Comparison of ENCODE assay signal across 26 cellular contexts in the genomic region with DNA sequence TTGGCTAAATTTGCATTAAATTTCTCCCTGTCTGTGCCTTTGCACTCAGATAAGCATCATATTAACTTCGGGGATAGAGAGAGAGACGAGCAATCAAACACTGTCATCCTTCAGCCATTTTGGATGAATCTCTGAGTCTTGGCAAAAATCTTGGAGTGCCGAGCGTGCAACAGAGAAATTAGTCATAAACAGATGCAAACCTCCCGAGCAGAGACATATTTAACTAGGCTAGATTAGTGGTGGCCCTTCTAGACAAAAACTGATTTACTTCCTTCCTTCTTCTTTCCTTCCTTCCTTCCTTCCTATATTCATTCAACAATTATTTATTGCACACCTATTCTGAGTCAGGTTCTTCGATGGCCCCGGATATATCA.
DNase-seq lines count a peak whose midpoint lies in the region; ATAC-seq and TF ChIP-seq lines count a peak whose summit lies in the region.
"Had no signal": no experiment of that assay in that cellular context is flagged by ENCODE, and none has a peak within 500 bp of the region (broad histone marks: within the 10 kb centered on the region; RNA-seq: fewer than 3 reads in every experiment).

No MANE protein-coding gene starts in this region.

- ATAC-seq in heart right ventricle (no peak), GM18498 (IDR thresholded peaks at IDR 0.05; ENCODE audit: unreplicated experiment) (no peak)
- ATAC-seq in natural killer cell treated with Interleukin-12 subunit alpha and Interleukin-12 subunit beta and Interleukin-15 and Interleukin-18, amount 100 ng/mL, for 72 hours, result no peak
- ATAC-seq: activated naive CD4-positive, alpha-beta T cell treated with anti-CD3 and anti-CD28 coated beads, Interleukin-2, amount 50 U/mL, for 72 hours; mucosa of descending colon; T-cell had no signal

- no peaks in the 10 kb centered on the region for H3K4me1 Mint-ChIP-seq in natural killer cell treated with Interleukin-12 subunit alpha and Interleukin-12 subunit beta and Interleukin-15 and Interleukin-18, amount 100 ng/mL, for 72 hours (ENCODE audit: low read depth in 2 of 2)
- H3K4me1 Mint-ChIP-seq: T-cell had no signal

- no peaks in the 10 kb centered on the region for H3K9me3 Mint-ChIP-seq in natural killer cell treated with Interleukin-12 subunit alpha and Interleukin-12 subunit beta and Interleukin-15 and Interleukin-18, amount 100 ng/mL, for 72 hours
- H3K9me3 Mint-ChIP-seq: activated naive CD4-positive, alpha-beta T cell treated with anti-CD3 and anti-CD28 coated beads, Interleukin-2, amount 50 U/mL, for 72 hours; neural crest cell had no signal

- intact Hi-C loops in left ventricle myocardium inferior (cut with micrococcal nuclease) (no loop called here), heart right ventricle (cut with DNase I) (no loop called here)

- H3K36me3 ChIP-seq in left ventricle myocardium inferior (no peaks in the 10 kb centered on the region), heart right ventricle (no peaks in the 10 kb centered on the region)

- peak overlapping the region; percentile 63 for H3K27ac ChIP-seq in left ventricle myocardium inferior (replicated peaks)
- H3K27ac ChIP-seq in heart right ventricle, result peak overlapping the region in 5 of 10 donors; percentile 18 to 75 (median 73)
- peak overlapping the region; percentile 31 for H3K27ac ChIP-seq in substantia nigra (ENCODE audit: low read depth, low read length, poor library complexity, severe bottlenecking)
- H3K27ac ChIP-seq: KMS-11 had no signal

- H3K27ac Mint-ChIP-seq in natural killer cell treated with Interleukin-12 subunit alpha and Interleukin-12 subunit beta and Interleukin-15 and Interleukin-18, amount 100 ng/mL, for 72 hours, result no peak overlapping the region
- H3K27ac Mint-ChIP-seq: activated naive CD4-positive, alpha-beta T cell treated with anti-CD3 and anti-CD28 coated beads, Interleukin-2, amount 50 U/mL, for 72 hours; T-cell had no signal

- H3K4me3 ChIP-seq in left ventricle myocardium inferior (peak overlapping the region; percentile 43), heart right ventricle (peak overlapping the region in 5 of 10 donors; percentile 5 to 40 (median 35)), fibroblast of the aortic adventitia (ENCODE audit: low read depth, low read length) (no peak overlapping the region)
- H3K4me3 ChIP-seq: lung, mucosa of descending colon, smooth muscle cell had no signal

- no peak for TF ChIP-seq CTCF in left ventricle myocardium inferior (IDR thresholded peaks at IDR 0.05; ENCODE audit: borderline replicate concordance)
- TF ChIP-seq CTCF in heart right ventricle (IDR thresholded peaks at IDR 0.05), result no peak
- TF ChIP-seq CTCF in fibroblast of the aortic adventitia (IDR thresholded peaks at IDR 0.05; ENCODE audit: insufficient read depth, low read length), result no peak
- TF ChIP-seq CTCF in GM10266 (IDR thresholded peaks at IDR 0.05; ENCODE audit: control insufficient read depth, insufficient read depth, low read depth, missing control alignments), result no peak

- H3K4me1 ChIP-seq in left ventricle myocardium inferior (peaks cover 25% of the 10 kb centered on the region), heart right ventricle (peaks cover 0 to 18% (median 10%) of the 10 kb centered on the region in 9 donors)

- WGBS in heart right ventricle, 2 donors, result 72 to 81% methylated on average over 7 of the region's 7 CpGs

- H3K9me3 ChIP-seq in left ventricle myocardium inferior (replicated peaks), result no peaks in the 10 kb centered on the region
- no peaks in the 10 kb centered on the region for H3K9me3 ChIP-seq in heart right ventricle
- H3K9me3 ChIP-seq: Caco-2, mucosa of descending colon had no signal

- peaks cover 5 to 6% of the 10 kb centered on the region in 2 donors for H3K27me3 Mint-ChIP-seq in natural killer cell treated with Interleukin-12 subunit alpha and Interleukin-12 subunit beta and Interleukin-15 and Interleukin-18, amount 100 ng/mL, for 72 hours

- H3K36me3 Mint-ChIP-seq in natural killer cell treated with Interleukin-12 subunit alpha and Interleukin-12 subunit beta and Interleukin-15 and Interleukin-18, amount 100 ng/mL, for 72 hours, result no peaks in the 10 kb centered on the region
- H3K36me3 Mint-ChIP-seq: activated naive CD4-positive, alpha-beta T cell treated with anti-CD3 and anti-CD28 coated beads, Interleukin-2, amount 50 U/mL, for 72 hours; T-cell had no signal

- H3K27me3 ChIP-seq in left ventricle myocardium inferior (ENCODE audit: low read depth) (no peaks in the 10 kb centered on the region), heart right ventricle (no peaks in the 10 kb centered on the region)

- no peak overlapping the region for H3K4me3 Mint-ChIP-seq in natural killer cell treated with Interleukin-12 subunit alpha and Interleukin-12 subunit beta and Interleukin-15 and Interleukin-18, amount 100 ng/mL, for 72 hours
- H3K4me3 Mint-ChIP-seq: neural crest cell, T-cell had no signal

- DNase-seq in left ventricle myocardium inferior (no peak), heart right ventricle (no peak), RPMI7951 (ENCODE audit: low read depth) (peak; percentile 83), fibroblast of the aortic adventitia (ENCODE audit: low read depth) (peak; percentile 54), substantia nigra (lab: John Stamatoyannopoulos, UW) (no peak), GM10266 (ENCODE audit: extremely low spot score) (no peak)
- DNase-seq in natural killer cell treated with Interleukin-12 subunit alpha and Interleukin-12 subunit beta and Interleukin-15 and Interleukin-18, amount 100 ng/mL, for 72 hours (ENCODE audit: low spot score), result no peak
- DNase-seq: 8988T; activated CD4-positive, alpha-beta T cell treated with anti-CD3 and anti-CD28 coated beads, Interleukin-2, amount 50 U/mL, for 48 hours; activated CD8-positive, alpha-beta memory T cell treated with anti-CD3 and anti-CD28 coated beads, Interleukin-2, amount 50 U/mL, for 4 hours; aorta; central memory CD4-positive, alpha-beta T cell; DND-41; mucosa of descending colon; MV-4-11; NCI-H2171 treated with DMSO at 0.1 percent for 48 hours; NCI-H524; stimulated activated CD4-positive, alpha-beta T cell treated with anti-CD3 and anti-CD28 coated beads, Interleukin-2, amount 100 ng/mL, for 24 hours; T-cell had no signal

Comparison
In these comparisons a context has a peak if more than half of its experiments do, and no peak if none do; other contexts are left out.
1. DNase-seq: peak in RPMI7951 (single experiment) and fibroblast of the aortic adventitia (single experiment); none in left ventricle myocardium inferior (single experiment), heart right ventricle (0 of 2), substantia nigra (0 of 49), GM10266 (single experiment) and natural killer cell treated with Interleukin-12 subunit alpha and Interleukin-12 subunit beta and Interleukin-15 and Interleukin-18, amount 100 ng/mL, for 72 hours (single experiment).